ENCODE assay signal across 16 cellular contexts in the genomic region with DNA sequence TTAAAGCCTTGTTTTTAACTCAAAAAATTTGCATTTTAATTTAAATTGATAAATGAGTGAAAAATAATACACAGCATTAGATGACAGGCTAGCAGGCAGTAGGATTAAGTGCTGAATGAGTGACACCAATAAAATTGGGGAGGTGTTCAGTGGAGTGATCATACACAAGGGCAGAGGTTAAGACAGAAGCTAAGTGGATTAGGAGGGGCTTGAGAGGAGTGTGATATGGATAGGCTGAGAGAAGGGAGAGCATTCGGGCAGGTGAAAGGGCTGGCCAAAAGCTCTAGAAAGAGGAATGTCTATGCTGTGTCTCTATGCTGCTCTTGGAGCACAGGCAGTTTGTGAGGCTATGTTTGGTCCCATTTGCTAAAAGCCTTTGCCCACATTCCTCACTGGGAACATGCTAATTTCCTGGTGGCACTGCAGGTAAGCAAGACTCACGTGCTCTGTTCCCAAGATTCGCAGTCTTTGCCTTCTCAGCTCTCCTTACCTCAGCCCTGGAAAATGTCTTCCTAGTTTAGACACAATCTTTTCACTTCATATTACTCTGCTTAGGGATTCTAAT. TPM values are rescaled to one million over a fixed set of nuclear protein-coding genes. Genes with fewer than 3 reads are reported as not detected.
A peak's percentile ranks its signal among the peaks of the same experiment; 100 is the strongest.
DNase-seq lines count a peak whose midpoint lies in the region; ATAC-seq, FAIRE-seq and TF ChIP-seq lines count a peak whose summit lies in the region.
"Had no signal": no experiment of that assay in that cellular context is flagged by ENCODE, and none has a peak within 500 bp of the region (broad histone marks: within the 10 kb centered on the region; RNA-seq: fewer than 3 reads in every experiment).

No MANE protein-coding gene starts in this region.

- intact Hi-C loops in naive thymus-derived CD4-positive, alpha-beta T cell (cut with micrococcal nuclease) = no loop called here

- no peak for TF ChIP-seq CTCF in WTC11 (IDR thresholded peaks at IDR 0.05)

- no peaks in the 10 kb centered on the region for H3K36me3 ChIP-seq in small intestine (ENCODE audit: control insufficient read depth in 2 of 2, insufficient read depth in 2 of 2, low read length in 2 of 2)
- no peaks in the 10 kb centered on the region for H3K36me3 ChIP-seq in naive thymus-derived CD4-positive, alpha-beta T cell (ENCODE audit: control insufficient read depth in 2 of 3, insufficient read depth in 3 of 3, low read length in 3 of 3)

- no peak for DNase-seq in HEK293T (ENCODE audit: extremely low spot score)
- no peak for DNase-seq in WTC11 (ENCODE audit: low spot score)
- peak; percentile 67 for DNase-seq in islet precursor cell
- peak; percentile 8 for DNase-seq in small intestine
- no peak for DNase-seq in naive thymus-derived CD4-positive, alpha-beta T cell
- DNase-seq: AML-193; Calu3; CD4-positive, CD25-positive, alpha-beta regulatory T cell; DMS79; MM.1S; NCI-H187 treated with DMSO at 0.1 percent for 48 hours; NCI-H2171 treated with DMSO at 0.1 percent for 48 hours; PC-9 had no signal

- H3K4me3 ChIP-seq in small intestine (ENCODE audit: low read depth in 1 of 2, low read length in 2 of 2) = no peak overlapping the region
- no peak overlapping the region for H3K4me3 ChIP-seq in naive thymus-derived CD4-positive, alpha-beta T cell (ENCODE audit: low read length)
- H3K4me3 ChIP-seq: PC-9 had no signal

- no peaks in the 10 kb centered on the region for H3K9me3 ChIP-seq in small intestine (ENCODE audit: control insufficient read depth, low read depth)
- H3K9me3 ChIP-seq in naive thymus-derived CD4-positive, alpha-beta T cell (ENCODE audit: control insufficient read depth in 2 of 3, low read length in 3 of 3) = no peaks in the 10 kb centered on the region

- CTCF ChIA-PET in HEK293T (lab: Yijun Ruan, JAX) (no interaction called here), WTC11 (lab: Charles Lee) (interaction anchor here (0.8 kb wide), 1 partner anchor 43 kb away, joined by 3 read pairs; no protein-coding TSS in a partner anchor)
- CTCF ChIA-PET in naive thymus-derived CD4-positive, alpha-beta T cell (lab: Charles Lee) = no interaction called here

- peaks cover 9% of the 10 kb centered on the region for H3K4me1 Mint-ChIP-seq in WTC11
- peaks cover 0 to 7% (median 0%) of the 10 kb centered on the region in 7 donors for H3K4me1 Mint-ChIP-seq in naive thymus-derived CD4-positive, alpha-beta T cell
- H3K4me1 Mint-ChIP-seq: CD4-positive, CD25-positive, alpha-beta regulatory T cell had no signal

- POLR2A ChIA-PET in HEK293T (lab: Yijun Ruan, JAX) (interaction anchor here (0.6 kb wide), 1 partner anchor 429 kb away, joined by 3 read pairs; no protein-coding TSS in a partner anchor), WTC11 (lab: Charles Lee) (no interaction called here)
- POLR2A ChIA-PET in naive thymus-derived CD4-positive, alpha-beta T cell (lab: Charles Lee) = no interaction called here

- no peaks in the 10 kb centered on the region for H3K4me1 ChIP-seq in small intestine (ENCODE audit: control insufficient read depth in 2 of 2, insufficient read depth in 1 of 2, low read depth in 1 of 2, low read length in 1 of 2)
- H3K4me1 ChIP-seq in naive thymus-derived CD4-positive, alpha-beta T cell (ENCODE audit: control insufficient read depth in 2 of 2, insufficient read depth in 2 of 2, low read length in 2 of 2) = no peaks in the 10 kb centered on the region

- no peak for FAIRE-seq in small intestine (lab: Jason Lieb, UNC)
- FAIRE-seq: GM19239 had no signal

- no peak overlapping the region for H3K27ac ChIP-seq in small intestine (ENCODE audit: low read depth in 1 of 2, low read length in 1 of 2)
- no peak overlapping the region for H3K27ac ChIP-seq in naive thymus-derived CD4-positive, alpha-beta T cell (ENCODE audit: low read depth, low read length)
- H3K27ac ChIP-seq: PC-9 had no signal

- WGBS in small intestine, 3 donors = 39 to 72% (median 61%) methylated on average over 3 of the region's 3 CpGs

- H3K4me3 Mint-ChIP-seq in WTC11 = no peak overlapping the region
- H3K4me3 Mint-ChIP-seq in naive thymus-derived CD4-positive, alpha-beta T cell = no peak overlapping the region
- H3K4me3 Mint-ChIP-seq: CD4-positive, CD25-positive, alpha-beta regulatory T cell had no signal

- H3K9me3 Mint-ChIP-seq in WTC11 = no peaks in the 10 kb centered on the region
- peaks cover 0 to 3% (median 0%) of the 10 kb centered on the region in 11 donors for H3K9me3 Mint-ChIP-seq in naive thymus-derived CD4-positive, alpha-beta T cell
- H3K9me3 Mint-ChIP-seq: CD4-positive, CD25-positive, alpha-beta regulatory T cell had no signal

- H3K27ac Mint-ChIP-seq in WTC11 = no peak overlapping the region; the same call in none of the 2 replicates
- no peak overlapping the region for H3K27ac Mint-ChIP-seq in naive thymus-derived CD4-positive, alpha-beta T cell
- H3K27ac Mint-ChIP-seq: CD4-positive, CD25-positive, alpha-beta regulatory T cell had no signal

- no peaks in the 10 kb centered on the region for H3K27me3 Mint-ChIP-seq in WTC11 (ENCODE audit: low read depth)
- peaks cover 6 to 18% (median 7%) of the 10 kb centered on the region in 5 donors for H3K27me3 Mint-ChIP-seq in naive thymus-derived CD4-positive, alpha-beta T cell

- H3K27me3 ChIP-seq in small intestine (ENCODE audit: control insufficient read depth in 2 of 2, insufficient read depth in 2 of 2, low read length in 2 of 2) = no peaks in the 10 kb centered on the region
- H3K27me3 ChIP-seq in naive thymus-derived CD4-positive, alpha-beta T cell (ENCODE audit: control insufficient read depth in 2 of 2, insufficient read depth in 2 of 2, low read length in 2 of 2) = no peaks in the 10 kb centered on the region

- no peaks in the 10 kb centered on the region for H3K36me3 Mint-ChIP-seq in WTC11
- H3K36me3 Mint-ChIP-seq in naive thymus-derived CD4-positive, alpha-beta T cell = no peaks in the 10 kb centered on the region
- H3K36me3 Mint-ChIP-seq: CD4-positive, CD25-positive, alpha-beta regulatory T cell had no signal

- ATAC-seq in WTC11 = peak; percentile 92
- no peak for ATAC-seq in naive thymus-derived CD4-positive, alpha-beta T cell
- no peak for ATAC-seq in HG02763 (IDR thresholded peaks at IDR 0.05; ENCODE audit: unreplicated experiment)
- no peak for ATAC-seq in GM19023 (IDR thresholded peaks at IDR 0.05; ENCODE audit: unreplicated experiment)

TF ChIP-seq in HEK293T, 16 proteins besides CTCF, POLR2A, EP300 and RAD21:
- TF ChIP-seq, protein P1, sequence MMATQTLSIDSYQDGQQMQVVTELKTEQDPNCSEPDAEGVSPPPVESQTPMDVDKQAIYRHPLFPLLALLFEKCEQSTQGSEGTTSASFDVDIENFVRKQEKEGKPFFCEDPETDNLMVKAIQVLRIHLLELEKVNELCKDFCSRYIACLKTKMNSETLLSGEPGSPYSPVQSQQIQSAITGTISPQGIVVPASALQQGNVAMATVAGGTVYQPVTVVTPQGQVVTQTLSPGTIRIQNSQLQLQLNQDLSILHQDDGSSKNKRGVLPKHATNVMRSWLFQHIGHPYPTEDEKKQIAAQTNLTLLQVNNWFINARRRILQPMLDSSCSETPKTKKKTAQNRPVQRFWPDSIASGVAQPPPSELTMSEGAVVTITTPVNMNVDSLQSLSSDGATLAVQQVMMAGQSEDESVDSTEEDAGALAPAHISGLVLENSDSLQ (IDR thresholded peaks at IDR 0.05) = peak; percentile 56
- no peak for TF ChIP-seq CTBP1 (IDR thresholded peaks at IDR 0.05; ENCODE audit: borderline replicate concordance)
- TF ChIP-seq BHLHE40 (IDR thresholded peaks at IDR 0.05; ENCODE audit: borderline replicate concordance) = no peak
- no peak for TF ChIP-seq SUZ12 (IDR thresholded peaks at IDR 0.05)
- no peak for TF ChIP-seq SP1 (IDR thresholded peaks at IDR 0.05)
- no peak for TF ChIP-seq LEF1 (IDR thresholded peaks at IDR 0.05; ENCODE audit: borderline replicate concordance)

TF ChIP-seq in WTC11, 78 proteins besides CTCF, POLR2A, EP300 and RAD21:
- TF ChIP-seq ETV6 (CRISPR knock-in tag; IDR thresholded peaks at IDR 0.05) (no peak), MAX (CRISPR knock-in tag; IDR thresholded peaks at IDR 0.05) (0 out of 2 replicates have a peak, but pooled peaks have one; percentile 22)

RNA-seq across cellular contexts. Expression of gene CCSER1, which starts 52.8 kb away (rescaled TPM):
- 0.71 to 1.1 TPM (median 0.87 TPM) in 3 replicates for total RNA-seq in WTC11 (2021)
- polyA plus RNA-seq in small intestine = 1 to 10 TPM; 3.5 to 8.7 (median 7.3) TPM
- 1 to 10 TPM in 2 of 5 experiments, under 1 TPM in 2, not detected in 1; 0.30 to 4.0 (median 1.4) TPM for total RNA-seq in naive thymus-derived CD4-positive, alpha-beta T cell
- not detected for polyA plus RNA-seq in naive thymus-derived CD4-positive, alpha-beta T cell

Comparison
In these comparisons a context has a peak if more than half of its experiments do, and no peak if none do; other contexts are left out.
1. DNase-seq: peak in islet precursor cell (single experiment) and small intestine (single experiment); none in HEK293T (single experiment), WTC11 (single experiment) and naive thymus-derived CD4-positive, alpha-beta T cell (0 of 9).